ENCODE assay signal across 8 cellular contexts in genomic region chr14:78902010-78902623, GRCh38.
DNase-seq lines count a peak whose midpoint lies in the region; ATAC-seq and TF ChIP-seq lines count a peak whose summit lies in the region.

No MANE protein-coding gene starts in this region.

- no peaks in the 10 kb centered on the region for H3K36me3 Mint-ChIP-seq in endodermal cell (ENCODE audit: low read depth)
- no peaks in the 10 kb centered on the region for H3K36me3 Mint-ChIP-seq in osteocyte (ENCODE audit: unreplicated experiment)
- H3K36me3 Mint-ChIP-seq in stimulated activated effector memory CD8-positive, alpha-beta T cell treated with anti-CD3 and anti-CD28 coated beads, Interleukin-12 subunit alpha, Interleukin-12 subunit beta, amount 100 ng/mL, for 72 hours, result no peaks in the 10 kb centered on the region

- no peak overlapping the region for H3K4me3 ChIP-seq in endodermal cell (ENCODE audit: low read length)

- no peaks in the 10 kb centered on the region for H3K4me1 ChIP-seq in endodermal cell (ENCODE audit: control insufficient read depth, insufficient read depth, low read length)

- peak; percentile 68 for TF ChIP-seq CTCF in GM12873 (IDR thresholded peaks at IDR 0.05; ENCODE audit: insufficient read depth, low read depth, low read length, missing control alignments)
- peak; percentile 92 for TF ChIP-seq CTCF in endodermal cell (conservative IDR thresholded peaks at IDR 0.05)
- TF ChIP-seq CTCF in osteocyte (IDR thresholded peaks at IDR 0.05), result peak; percentile 66

- no peaks in the 10 kb centered on the region for H3K27me3 ChIP-seq in endodermal cell (ENCODE audit: control insufficient read depth, insufficient read depth, low read length, poor library complexity, severe bottlenecking)

- peak; percentile 0 to 5 for DNase-seq in AML-193 (lab: John Stamatoyannopoulos, UW)
- peak; percentile 29 for DNase-seq in NCI-H460 (ENCODE audit: extremely low read depth, low read depth)
- DNase-seq in endodermal cell, result peak; percentile 80
- no peak for DNase-seq in osteocyte (ENCODE audit: extremely low spot score, unreplicated experiment)
- DNase-seq in stimulated activated effector memory CD8-positive, alpha-beta T cell treated with anti-CD3 and anti-CD28 coated beads, Interleukin-12 subunit alpha, Interleukin-12 subunit beta, amount 100 ng/mL, for 72 hours (ENCODE audit: low spot score in 2 of 2), result no peak
- no peak for DNase-seq in HuH-7.5 (ENCODE audit: low spot score)

- WGBS in endodermal cell (ENCODE audit: insufficient coverage in 1 of 2, insufficient read length in 1 of 2), 2 experiments, result 0 to 13% methylated on average over 3 to 5 of the region's 5 CpGs

- ATAC-seq in stimulated activated effector memory CD8-positive, alpha-beta T cell treated with anti-CD3 and anti-CD28 coated beads, Interleukin-12 subunit alpha, Interleukin-12 subunit beta, amount 100 ng/mL, for 72 hours, result no peak
- ATAC-seq in GM18907 (IDR thresholded peaks at IDR 0.05; ENCODE audit: unreplicated experiment), result no peak

- H3K27ac ChIP-seq in endodermal cell (ENCODE audit: low read depth, low read length), result no peak overlapping the region

- H3K27me3 Mint-ChIP-seq in endodermal cell (ENCODE audit: insufficient read depth) (no peaks in the 10 kb centered on the region), osteocyte (ENCODE audit: unreplicated experiment) (peaks cover 49% of the 10 kb centered on the region)

- H3K4me1 Mint-ChIP-seq in endodermal cell, result peaks cover 10% of the 10 kb centered on the region
- H3K4me1 Mint-ChIP-seq in osteocyte (ENCODE audit: unreplicated experiment), result no peaks in the 10 kb centered on the region
- H3K4me1 Mint-ChIP-seq in stimulated activated effector memory CD8-positive, alpha-beta T cell treated with anti-CD3 and anti-CD28 coated beads, Interleukin-12 subunit alpha, Interleukin-12 subunit beta, amount 100 ng/mL, for 72 hours, result no peaks in the 10 kb centered on the region

- no peaks in the 10 kb centered on the region for H3K9me3 ChIP-seq in endodermal cell (ENCODE audit: control insufficient read depth, low read length)

- H3K9me3 Mint-ChIP-seq in endodermal cell (no peaks in the 10 kb centered on the region), osteocyte (ENCODE audit: unreplicated experiment) (no peaks in the 10 kb centered on the region)
- H3K9me3 Mint-ChIP-seq in stimulated activated effector memory CD8-positive, alpha-beta T cell treated with anti-CD3 and anti-CD28 coated beads, Interleukin-12 subunit alpha, Interleukin-12 subunit beta, amount 100 ng/mL, for 72 hours, result peaks cover 4% of the 10 kb centered on the region

- H3K36me3 ChIP-seq in endodermal cell (ENCODE audit: control insufficient read depth, insufficient read depth, low read length), result no peaks in the 10 kb centered on the region

- H3K27ac Mint-ChIP-seq in endodermal cell, result no peak overlapping the region
- H3K27ac Mint-ChIP-seq in osteocyte (ENCODE audit: unreplicated experiment), result no peak overlapping the region
- H3K27ac Mint-ChIP-seq in stimulated activated effector memory CD8-positive, alpha-beta T cell treated with anti-CD3 and anti-CD28 coated beads, Interleukin-12 subunit alpha, Interleukin-12 subunit beta, amount 100 ng/mL, for 72 hours, result no peak overlapping the region

- H3K4me3 Mint-ChIP-seq in endodermal cell, result no peak overlapping the region
- H3K4me3 Mint-ChIP-seq in osteocyte (ENCODE audit: unreplicated experiment), result no peak overlapping the region
- no peak overlapping the region for H3K4me3 Mint-ChIP-seq in stimulated activated effector memory CD8-positive, alpha-beta T cell treated with anti-CD3 and anti-CD28 coated beads, Interleukin-12 subunit alpha, Interleukin-12 subunit beta, amount 100 ng/mL, for 72 hours

- H3K9ac ChIP-seq in endodermal cell (ENCODE audit: extremely low read depth, low read length, poor library complexity, severe bottlenecking), result no peak overlapping the region

Comparison
In these comparisons a context has a peak if more than half of its experiments do, and no peak if none do; other contexts are left out.
1. DNase-seq: peak in AML-193 (2 of 2), NCI-H460 (single experiment) and endodermal cell (single experiment); none in osteocyte (single experiment), stimulated activated effector memory CD8-positive, alpha-beta T cell treated with anti-CD3 and anti-CD28 coated beads, Interleukin-12 subunit alpha, Interleukin-12 subunit beta, amount 100 ng/mL, for 72 hours (0 of 2) and HuH-7.5 (single experiment).
2. Peak in every context shown above with its lines, with median percentiles within 50 percentile points of each other: CTCF ChIP-seq.